22 cellular contexts compared by ENCODE assay signal in genomic region chr6:56288347-56288746, GRCh38. TPM values are rescaled to one million over a fixed set of nuclear protein-coding genes. Genes with fewer than 3 reads are reported as not detected.
"Had no signal": no experiment of that assay in that cellular context is flagged by ENCODE, and none has a peak within 500 bp of the region (broad histone marks: within the 10 kb centered on the region; RNA-seq: fewer than 3 reads in every experiment).

No MANE protein-coding gene starts in this region.

- H3K9me3 ChIP-seq: esophagus muscularis mucosa, gastroesophageal sphincter, heart left ventricle, ovary, psoas muscle, tibial nerve, uterus had no signal

- H3K27me3 ChIP-seq: esophagus muscularis mucosa, gastroesophageal sphincter, heart left ventricle, ovary, tibial nerve, uterus had no signal

- H3K4me3 ChIP-seq: coronary artery, esophagus muscularis mucosa, gastroesophageal sphincter, heart left ventricle, ovary, psoas muscle, tibial nerve, uterus had no signal

- DNase-seq: activated CD4-positive, alpha-beta T cell treated with anti-CD3 and anti-CD28 coated beads, Interleukin-2, amount 10 ng/mL, durations not matched to agents 24 days and 14 days; activated CD8-positive, alpha-beta T cell treated with anti-CD3 and anti-CD28 coated beads, Interleukin-2, amount 10 ng/mL, durations not matched to agents 7 days and 5 days; activated effector memory CD4-positive, alpha-beta T cell treated with Interleukin-2 at 50 U/mL for 16 hours; activated naive CD4-positive, alpha-beta T cell treated with anti-CD3 and anti-CD28 coated beads, Interleukin-2, amount 10 ng/mL, durations not matched to agents 7 days and 5 days; activated naive CD8-positive, alpha-beta T cell treated with anti-CD3 and anti-CD28 coated beads, Interleukin-2, amount 50 U/mL, for 24 hours; activated T-cell treated with anti-CD3 and anti-CD28 coated beads, Interleukin-2, amount 50 U/mL, for 48 hours; anterior cingulate cortex; heart left ventricle; immature natural killer cell; kidney glomerular epithelial cell; mesenchymal stem cell; naive thymus-derived CD8-positive, alpha-beta T cell; ovary; psoas muscle; right cardiac atrium; stimulated activated CD4-positive, alpha-beta T cell treated with anti-CD3 and anti-CD28 coated beads, Interleukin-2, amount 100 ng/mL, for 24 hours; stimulated activated naive CD4-positive, alpha-beta T cell treated with Interleukin-2 at 50 U/mL for 16 hours; uterus had no signal

- H3K4me1 ChIP-seq: psoas muscle, uterus had no signal

- ATAC-seq: activated CD8-positive, alpha-beta T cell treated with anti-CD3 and anti-CD28 coated beads, Interleukin-2, amount 10 ng/mL, durations not matched to agents 7 days and 5 days; activated naive CD8-positive, alpha-beta T cell treated with anti-CD3 and anti-CD28 coated beads, Interleukin-2, amount 50 U/mL, for 24 hours; gastroesophageal sphincter; heart left ventricle; naive thymus-derived CD8-positive, alpha-beta T cell; psoas muscle; right cardiac atrium had no signal

- H3K36me3 ChIP-seq: esophagus muscularis mucosa, gastroesophageal sphincter, heart left ventricle, ovary, tibial nerve, uterus had no signal

- H3K27ac ChIP-seq: coronary artery, esophagus muscularis mucosa, gastroesophageal sphincter, heart left ventricle, ovary, psoas muscle, tibial nerve, uterus had no signal

RNA-seq across cellular contexts. Expression of gene COL21A1, which starts 41.0 kb away (rescaled TPM):
- total RNA-seq: activated CD4-positive, alpha-beta T cell treated with anti-CD3 and anti-CD28 coated beads, Interleukin-2, amount 10 ng/mL, durations not matched to agents 24 days and 14 days; activated CD8-positive, alpha-beta T cell treated with anti-CD3 and anti-CD28 coated beads, Interleukin-2, amount 10 ng/mL, durations not matched to agents 7 days and 5 days; naive thymus-derived CD8-positive, alpha-beta T cell had no signal
- polyA plus RNA-seq: immature natural killer cell; naive thymus-derived CD8-positive, alpha-beta T cell had no signal
